Comparison of ENCODE assay signal across 22 cellular contexts in the genomic region with DNA sequence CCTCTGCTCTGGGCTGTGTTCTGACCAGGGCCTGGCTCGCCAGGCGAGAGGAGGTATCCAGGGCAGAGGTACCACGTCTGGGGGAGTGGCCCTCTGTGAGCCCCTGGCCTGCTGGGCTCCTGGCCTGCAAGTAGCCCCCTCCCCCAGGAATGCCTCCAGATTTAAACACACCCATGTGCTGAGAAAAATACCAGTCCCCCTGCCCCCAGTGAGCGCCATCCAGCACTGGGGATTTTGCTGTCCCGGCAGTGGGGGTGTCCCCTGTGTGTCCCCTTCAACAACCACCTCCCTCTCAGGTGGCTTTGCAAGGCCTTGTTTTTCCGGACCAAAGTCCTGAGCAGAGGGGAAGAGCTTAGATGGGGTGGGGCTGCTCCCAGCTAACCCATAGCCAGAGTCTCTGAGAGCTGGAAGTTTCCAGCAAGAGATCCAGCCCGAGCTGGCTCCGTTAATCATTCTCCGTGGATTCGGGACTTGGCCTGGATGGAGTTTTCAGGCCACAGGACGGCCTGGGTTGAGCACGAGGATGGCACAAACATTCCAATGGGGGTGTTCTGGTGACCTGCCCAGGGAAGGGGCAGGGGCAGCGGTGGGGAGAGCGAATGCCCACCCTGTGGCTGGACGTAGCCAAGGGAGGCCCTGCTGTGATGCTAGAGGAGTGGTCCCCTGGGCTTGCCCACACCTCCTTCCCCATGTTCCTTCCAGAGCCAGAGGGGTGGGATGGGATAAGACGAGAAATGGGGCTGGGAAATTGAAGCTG. TPM values are rescaled to one million over a fixed set of nuclear protein-coding genes. Genes with fewer than 3 reads are reported as not detected.
DNase-seq lines count a peak whose midpoint lies in the region; ATAC-seq, FAIRE-seq and TF ChIP-seq lines count a peak whose summit lies in the region.
"Had no signal": no experiment of that assay in that cellular context is flagged by ENCODE, and none has a peak within 500 bp of the region (broad histone marks: within the 10 kb centered on the region; RNA-seq: fewer than 3 reads in every experiment).

No MANE protein-coding gene starts in this region.

- WGBS in spleen, 5 donors, result 86 to 93% (median 87%) methylated on average over 13 to 16 of the region's 16 CpGs

- H3K79me2 ChIP-seq in OCI-LY3 (ENCODE audit: low read length), result no peaks in the 10 kb centered on the region

- peak overlapping the region; percentile 9; the same call in 1 of the 2 replicates for H3K4me2 ChIP-seq in OCI-LY3 (ENCODE audit: low read length)
- H3K4me2 ChIP-seq: A549, KMS-11 had no signal

- peaks cover 3% of the 10 kb centered on the region; the same call in 1 of the 2 replicates for H4K20me1 ChIP-seq in OCI-LY3 (ENCODE audit: insufficient read depth, low read length)

- ATAC-seq in HG02981 (IDR thresholded peaks at IDR 0.05; ENCODE audit: unreplicated experiment) (no peak), GM18511 (IDR thresholded peaks at IDR 0.05; ENCODE audit: unreplicated experiment) (no peak)
- ATAC-seq: A549, Panc1 had no signal

- TF ChIP-seq CTCF in OCI-LY3 (IDR thresholded peaks at IDR 0.05; ENCODE audit: low read depth, low read length), result no peak
- TF ChIP-seq CTCF in kidney (IDR thresholded peaks at IDR 0.05; ENCODE audit: borderline replicate concordance, extremely low read depth, insufficient read depth), result no peak
- TF ChIP-seq CTCF in spleen (IDR thresholded peaks at IDR 0.05 in 8 of 11, conservative IDR thresholded peaks at IDR 0.05 in 3 of 11), result no peak

- DNase-seq in kidney, result peak; percentile 86
- DNase-seq in spleen, result peak; percentile 56
- no peak for DNase-seq in activated CD8-positive, alpha-beta memory T cell treated with anti-CD3 and anti-CD28 coated beads for 24 hours
- no peak for DNase-seq in NCI-H345 treated with DMSO at 0.1 percent for 48 hours (lab: John Stamatoyannopoulos, UW; ENCODE audit: unreplicated experiment)
- DNase-seq: AML-193, Caco-2, DMS53, NCI-H1105, NCI-H1694 treated with DMSO at 0.1 percent for 48 hours, NCI-H82, SIG-M5 had no signal

- peak; percentile 25 for FAIRE-seq in kidney (lab: Jason Lieb, UNC)
- FAIRE-seq: A549, GM12892 had no signal

- H3K27me3 ChIP-seq in OCI-LY3 (ENCODE audit: low read depth, low read length) (peaks cover 74% of the 10 kb centered on the region), mucosa of rectum (ENCODE audit: control insufficient read depth in 2 of 2, insufficient read depth in 2 of 2, low read length in 2 of 2) (no peaks in the 10 kb centered on the region), spleen (replicated peaks in 1 of 7) (peaks cover 0 to 31% (median 0%) of the 10 kb centered on the region in 7 donors)

- no peaks in the 10 kb centered on the region for H3K9me3 ChIP-seq in OCI-LY3 (ENCODE audit: insufficient read depth, low read length)
- H3K9me3 ChIP-seq in kidney (ENCODE audit: control insufficient read depth in 1 of 2, low read length in 2 of 2), result peaks cover 0 to 3% of the 10 kb centered on the region in 2 donors
- no peaks in the 10 kb centered on the region for H3K9me3 ChIP-seq in mucosa of rectum (ENCODE audit: control insufficient read depth in 2 of 2, low read length in 2 of 2)
- peaks cover 0 to 17% (median 10%) of the 10 kb centered on the region in 8 donors for H3K9me3 ChIP-seq in spleen

- H3K36me3 ChIP-seq in OCI-LY3 (replicated peaks; ENCODE audit: low read depth, low read length) (no peaks in the 10 kb centered on the region), kidney (ENCODE audit: control insufficient read depth in 1 of 2, insufficient read depth in 2 of 2, low read length in 2 of 2) (no peaks in the 10 kb centered on the region), mucosa of rectum (ENCODE audit: control insufficient read depth in 2 of 2, insufficient read depth in 2 of 2, low read length in 2 of 2) (no peaks in the 10 kb centered on the region), spleen (no peaks in the 10 kb centered on the region)

- H3K27ac ChIP-seq in OCI-LY3 (ENCODE audit: low read length) (no peak overlapping the region), kidney (ENCODE audit: low read depth in 2 of 2, low read length in 2 of 2) (peak overlapping the region; percentile 91 to 96), mucosa of rectum (ENCODE audit: low read depth in 2 of 2, low read length in 2 of 2) (peak overlapping the region; percentile 90 to 94), spleen (no peak overlapping the region)
- H3K27ac ChIP-seq: A549, HL-60, KMS-11 had no signal

- intact Hi-C loops in kidney (cut with DNase I) (no loop called here), spleen (cut with DNase I; ENCODE audit: low total_unique reads) (loop anchor here (10.0 kb wide), 1 partner anchor 585 kb away; no protein-coding TSS in a partner anchor)

- H2AFZ ChIP-seq in OCI-LY3 (ENCODE audit: low read depth, low read length), result no peak overlapping the region

- H3K9ac ChIP-seq in OCI-LY3 (ENCODE audit: low read length), result no peak overlapping the region
- peak overlapping the region in 1 of 2 donors; percentile 57 for H3K9ac ChIP-seq in kidney (ENCODE audit: low read length in 2 of 2)
- peak overlapping the region; percentile 38 to 72 for H3K9ac ChIP-seq in mucosa of rectum (ENCODE audit: low read depth in 1 of 2, low read length in 2 of 2)
- H3K9ac ChIP-seq: KMS-11 had no signal

- H3K4me3 ChIP-seq in OCI-LY3 (ENCODE audit: low read length) (no peak overlapping the region), kidney (ENCODE audit: low read length in 2 of 2) (peak overlapping the region in 1 of 2 donors; percentile 8), mucosa of rectum (ENCODE audit: low read length in 2 of 2) (no peak overlapping the region), spleen (no peak overlapping the region)
- H3K4me3 ChIP-seq: A549 had no signal

- H3K4me1 ChIP-seq in OCI-LY3 (ENCODE audit: low read length) (peaks cover 19% of the 10 kb centered on the region), kidney (ENCODE audit: control insufficient read depth in 1 of 2, insufficient read depth in 1 of 2, low read depth in 1 of 2, low read length in 2 of 2) (peaks cover 48% of the 10 kb centered on the region in 2 donors), mucosa of rectum (ENCODE audit: control insufficient read depth in 2 of 2, insufficient read depth in 2 of 2, low read length in 2 of 2) (peaks cover 41 to 44% of the 10 kb centered on the region in 2 donors), spleen (peaks cover 0 to 18% (median 8%) of the 10 kb centered on the region in 6 donors)

- no peak for TF ChIP-seq POLR2A in spleen (IDR thresholded peaks at IDR 0.05)

RNA-seq across cellular contexts. Expression of gene PCK1, which starts 29.0 kb away (rescaled TPM):
- 29.7 TPM for total RNA-seq in kidney
- polyA plus RNA-seq in kidney (ENCODE audit: insufficient read depth, low read depth, low replicate concordance), result 551 TPM
- total RNA-seq in spleen, result under 1 TPM in 4 of 7 donors, not detected in 3; 0.17 to 0.67 (median 0.41) TPM
- polyA plus RNA-seq in spleen, result under 1 TPM; 0.04 to 0.13 (median 0.05) TPM
- total RNA-seq: Caco-2, MCF 10A had no signal

RNA-seq across cellular contexts. Expression of gene ZBP1, which starts 30.3 kb away (rescaled TPM):
- 3.7 TPM for total RNA-seq in kidney
- not detected for polyA plus RNA-seq in kidney (ENCODE audit: insufficient read depth, low read depth, low replicate concordance)
- total RNA-seq in spleen, result 10 to 100 TPM; 11.7 to 28.4 (median 20.9) TPM
- polyA plus RNA-seq in spleen, result 10 to 100 TPM in 1 of 3 donors, 1 to 10 TPM in 2; 8.6 to 11.2 (median 9.8) TPM
- total RNA-seq: Caco-2, MCF 10A, NCI-H460 had no signal

Comparison
In these comparisons a context has a peak if more than half of its experiments do, and no peak if none do; other contexts are left out.
1. H3K27ac ChIP-seq: peak in kidney (2 of 2) and mucosa of rectum (2 of 2); none in OCI-LY3 (single experiment) and spleen (0 of 8).
2. DNase-seq: peak in kidney (single experiment) and spleen (single experiment); none in activated CD8-positive, alpha-beta memory T cell treated with anti-CD3 and anti-CD28 coated beads for 24 hours (single experiment) and NCI-H345 treated with DMSO at 0.1 percent for 48 hours (single experiment).
3. RNA of gene PCK1, which starts 29.0 kb away (total RNA-seq): 29.7 TPM in kidney (single experiment); 0.17 to 0.67 TPM in spleen; every median in the first group is over 10 times any median in the second.